Comparison of ENCODE assay signal across 15 cellular contexts in genomic region chr13:75986818-75987217, GRCh38.
A peak's percentile ranks its signal among the peaks of the same experiment; 100 is the strongest.
DNase-seq lines count a peak whose midpoint lies in the region; ATAC-seq and TF ChIP-seq lines count a peak whose summit lies in the region.
"Had no signal": no experiment of that assay in that cellular context is flagged by ENCODE, and none has a peak within 500 bp of the region (broad histone marks: within the 10 kb centered on the region; RNA-seq: fewer than 3 reads in every experiment).

No MANE protein-coding gene starts in this region.

- no peak overlapping the region for H3K4me3 ChIP-seq in OCI-LY7 (ENCODE audit: low read depth, low read length, poor library complexity, severe bottlenecking)

- H3K4me1 Mint-ChIP-seq in T-cell = no peaks in the 10 kb centered on the region
- no peaks in the 10 kb centered on the region for H3K4me1 Mint-ChIP-seq in T-helper 17 cell

- BruUV-seq in OCI-LY7 (replicated peaks; lab: Mats Ljungman, UMichigan) = no TSS peak

- no peak overlapping the region for H3K4me2 ChIP-seq in OCI-LY7 (ENCODE audit: low read length)

- H3K9me2 ChIP-seq in OCI-LY7 (ENCODE audit: insufficient read depth, low read length) = no peaks in the 10 kb centered on the region

- POLR2A ChIA-PET in OCI-LY7 (lab: Charles Lee) = no interaction called here
- POLR2A ChIA-PET in T-cell (lab: Charles Lee) = no interaction called here

- H2AFZ ChIP-seq in OCI-LY7 (ENCODE audit: low read length) = no peak overlapping the region

- intact Hi-C loops in OCI-LY7 (cut with micrococcal nuclease; ENCODE audit: unreplicated experiment) = no loop called here
- intact Hi-C loops in cardiac septum (cut with DNase I) = no loop called here

- H3K9me3 Mint-ChIP-seq in T-cell = peaks cover 0 to 3% (median 0%) of the 10 kb centered on the region in 3 donors

- no peaks in the 10 kb centered on the region for H3K36me3 ChIP-seq in OCI-LY7 (ENCODE audit: insufficient read depth, low read length)

- peak; percentile 94 for ATAC-seq in GM18517 (IDR thresholded peaks at IDR 0.05; ENCODE audit: unreplicated experiment)
- peak; percentile 96 for ATAC-seq in GM21367 (IDR thresholded peaks at IDR 0.05; ENCODE audit: unreplicated experiment)
- peak; percentile 93 for ATAC-seq in HG03025 (IDR thresholded peaks at IDR 0.05; ENCODE audit: low FRiP score, unreplicated experiment)
- no peak for ATAC-seq in T-cell (replicated peaks in 1 of 4)
- no peak for ATAC-seq in T-helper 17 cell

- no peak overlapping the region for H3K27ac Mint-ChIP-seq in T-cell
- no peak overlapping the region for H3K27ac Mint-ChIP-seq in T-helper 17 cell

- H3K4me1 ChIP-seq in OCI-LY7 (ENCODE audit: insufficient read depth, low read length, poor library complexity, severe bottlenecking) = no peaks in the 10 kb centered on the region

- DNase-seq in OCI-LY7 (ENCODE audit: low spot score) (peak; percentile 11), T-cell (no peak), cardiac septum (ENCODE audit: low spot score) (no peak), T-helper 17 cell (no peak), NCI-H1417 treated with DMSO at 0.1 percent for 48 hours (lab: John Stamatoyannopoulos, UW) (no peak)
- DNase-seq: activated CD8-positive, alpha-beta memory T cell treated with anti-CD3 and anti-CD28 coated beads, Interleukin-2, amount 50 U/mL, for 4 hours; KBM-7; NCI-H69; stimulated activated naive CD4-positive, alpha-beta T cell; SW 1271 had no signal

- no peak overlapping the region for H3K27ac ChIP-seq in OCI-LY7 (ENCODE audit: low read depth, low read length, poor library complexity, severe bottlenecking)
- H3K27ac ChIP-seq: C4-2B had no signal

- H3K4me3 Mint-ChIP-seq in T-cell (no peak overlapping the region), T-helper 17 cell (no peak overlapping the region)
- H3K4me3 Mint-ChIP-seq: neural crest cell had no signal

- H3K27me3 Mint-ChIP-seq in T-cell = peaks cover 0 to 2% of the 10 kb centered on the region in 2 donors
- no peaks in the 10 kb centered on the region for H3K27me3 Mint-ChIP-seq in T-helper 17 cell

- H3K79me2 ChIP-seq in OCI-LY7 (ENCODE audit: insufficient read depth, low read depth, low read length) = no peaks in the 10 kb centered on the region

- H4K20me1 ChIP-seq in OCI-LY7 (ENCODE audit: insufficient read depth, low read length) = no peaks in the 10 kb centered on the region

- H3K36me3 Mint-ChIP-seq in T-cell (no peaks in the 10 kb centered on the region), T-helper 17 cell (ENCODE audit: low read depth) (no peaks in the 10 kb centered on the region)

- CTCF ChIA-PET in OCI-LY7 (lab: Charles Lee; ENCODE audit: unreplicated experiment) (no interaction called here), T-cell (lab: Charles Lee) (no interaction called here)

- H3K9me3 ChIP-seq in OCI-LY7 (ENCODE audit: low read length) (no peaks in the 10 kb centered on the region), T-helper 17 cell (ENCODE audit: control insufficient read depth, low read length, poor library complexity, severe bottlenecking) (no peaks in the 10 kb centered on the region)

- TF ChIP-seq CTCF in OCI-LY7 (conservative IDR thresholded peaks at IDR 0.05; ENCODE audit: low read length) = no peak

Comparison
In these comparisons a context has a peak if more than half of its experiments do, and no peak if none do; other contexts are left out.
1. ATAC-seq: peak in GM18517 (single experiment), GM21367 (single experiment) and HG03025 (single experiment); none in T-cell (0 of 4) and T-helper 17 cell (single experiment).